ENCODE assay signal across 16 cellular contexts in the genomic region with DNA sequence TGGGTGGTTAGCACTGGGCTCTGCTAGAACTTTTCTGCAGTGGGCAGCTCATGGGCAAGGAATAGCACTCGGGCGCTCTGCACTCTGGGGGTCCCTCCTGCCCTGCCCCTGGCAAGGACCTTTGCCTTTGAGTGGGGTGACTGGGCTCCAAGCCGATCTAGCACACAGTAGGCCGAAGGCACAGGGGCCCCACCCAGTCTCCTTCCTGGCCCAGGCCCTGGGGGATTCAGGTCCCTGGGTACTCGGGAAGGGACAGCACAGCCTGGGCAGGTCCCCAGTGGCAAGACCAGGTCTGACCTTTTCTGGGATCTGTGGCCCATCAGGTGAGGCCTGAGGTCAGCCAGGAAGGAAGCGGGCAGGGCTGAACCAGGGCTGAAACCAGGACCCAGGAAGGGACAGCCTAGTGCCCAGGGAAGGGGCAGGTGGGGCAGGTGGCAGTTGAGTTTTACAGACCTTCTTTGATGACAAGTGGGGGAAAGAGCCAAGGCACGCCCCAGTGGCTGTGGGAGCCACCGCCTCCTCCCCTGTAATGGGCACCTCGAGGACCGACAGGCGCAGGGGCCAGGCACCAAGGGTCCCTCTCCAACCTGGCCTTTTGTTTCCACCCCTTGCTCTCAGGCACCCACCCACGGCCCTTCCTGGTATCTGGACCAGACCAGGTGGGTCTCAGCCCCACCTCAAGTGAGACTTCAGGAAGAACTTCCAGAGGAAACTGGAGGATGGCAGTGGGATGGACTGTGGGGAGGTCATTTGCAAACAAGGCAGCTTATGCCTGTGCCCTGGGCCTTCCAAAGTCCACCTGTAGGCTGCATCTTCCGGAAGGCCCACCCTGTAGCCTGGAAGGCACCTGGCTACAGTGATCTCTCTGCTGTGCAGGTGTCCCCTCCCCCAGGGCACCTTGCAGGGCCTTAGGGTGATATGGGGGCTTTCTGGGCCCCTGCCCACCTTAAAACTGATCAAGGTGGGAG. TPM values are rescaled to one million over a fixed set of nuclear protein-coding genes. Genes with fewer than 3 reads are reported as not detected.
DNase-seq lines count a peak whose midpoint lies in the region; ATAC-seq and TF ChIP-seq lines count a peak whose summit lies in the region.
"Had no signal": no experiment of that assay in that cellular context is flagged by ENCODE, and none has a peak within 500 bp of the region (broad histone marks: within the 10 kb centered on the region; RNA-seq: fewer than 3 reads in every experiment).

No MANE protein-coding gene starts in this region.

- H3K4me2 ChIP-seq in neural progenitor cell: peak overlapping the region; percentile 96
- no peak overlapping the region for H3K4me2 ChIP-seq in smooth muscle cell

- H3K36me3 Mint-ChIP-seq in CD4-positive, alpha-beta memory T cell: no peaks in the 10 kb centered on the region
- H3K36me3 Mint-ChIP-seq in IgD-negative memory B cell (no peaks in the 10 kb centered on the region), neural progenitor cell (no peaks in the 10 kb centered on the region)

- H3F3A ChIP-seq in neural progenitor cell (ENCODE audit: low read depth): peaks cover 57% of the 10 kb centered on the region
- H3F3A ChIP-seq in smooth muscle cell (ENCODE audit: low read depth): no peaks in the 10 kb centered on the region

- H2AFZ ChIP-seq in neural progenitor cell (replicated peaks) (no peak overlapping the region), smooth muscle cell (ENCODE audit: low read depth) (no peak overlapping the region)

- 83% methylated on average over 13 of the region's 13 CpGs for WGBS in smooth muscle cell (ENCODE audit: low lambda C conversion rate)

- POLR2A ChIA-PET in CD4-positive, alpha-beta memory T cell (lab: Charles Lee; ENCODE audit: partially characterized antibody): no interaction called here

- H3K4me3 ChIP-seq in CD4-positive, alpha-beta memory T cell (ENCODE audit: low read length in 2 of 2): no peak overlapping the region
- peak overlapping the region in 30 of 59 donors; percentile 44 to 70 (median 60) for H3K4me3 ChIP-seq in dorsolateral prefrontal cortex
- H3K4me3 ChIP-seq in neural progenitor cell: no peak overlapping the region
- no peak overlapping the region for H3K4me3 ChIP-seq in smooth muscle cell
- no peak overlapping the region for H3K4me3 ChIP-seq in upper lobe of right lung
- H3K4me3 ChIP-seq: lung had no signal

- intact Hi-C loops in CD4-positive, alpha-beta memory T cell (cut with micrococcal nuclease): no loop called here
- intact Hi-C loops in dorsolateral prefrontal cortex (cut with DNase I) (no loop called here), upper lobe of right lung (cut with DNase I) (no loop called here)

- H3K9ac ChIP-seq in neural progenitor cell (no peak overlapping the region), smooth muscle cell (ENCODE audit: low read depth) (no peak overlapping the region)

- H3K9me3 Mint-ChIP-seq in CD4-positive, alpha-beta memory T cell: no peaks in the 10 kb centered on the region
- no peaks in the 10 kb centered on the region for H3K9me3 Mint-ChIP-seq in IgD-negative memory B cell
- no peaks in the 10 kb centered on the region for H3K9me3 Mint-ChIP-seq in neural progenitor cell
- H3K9me3 Mint-ChIP-seq: activated T-helper 2 cell treated with anti-CD3 and anti-CD28 coated beads, Interferon-gamma antibody, Interleukin-2, Interleukin-4, amounts not matched to agents 10 μg/mL and 5 μg/mL and 100 μg/mL, durations not matched to agents 14 hours and 24 hours and 36 hours had no signal

- H3K27ac Mint-ChIP-seq in CD4-positive, alpha-beta memory T cell: no peak overlapping the region
- H3K27ac Mint-ChIP-seq in IgD-negative memory B cell (peak overlapping the region in 1 of 3 donors; percentile 19), neural progenitor cell (no peak overlapping the region)
- H3K27ac Mint-ChIP-seq: activated T-helper 2 cell treated with anti-CD3 and anti-CD28 coated beads, Interferon-gamma antibody, Interleukin-2, Interleukin-4, amounts not matched to agents 10 μg/mL and 5 μg/mL and 100 μg/mL, durations not matched to agents 14 hours and 24 hours and 36 hours had no signal

- H3K27ac ChIP-seq in CD4-positive, alpha-beta memory T cell (ENCODE audit: low read depth, low read length): no peak overlapping the region
- H3K27ac ChIP-seq in dorsolateral prefrontal cortex (peak overlapping the region in 31 of 59 donors; percentile 3 to 87 (median 66)), neural progenitor cell (no peak overlapping the region), smooth muscle cell (ENCODE audit: low read depth) (no peak overlapping the region), upper lobe of right lung (no peak overlapping the region)
- H3K27ac ChIP-seq: brain microvascular endothelial cell, epithelial cell of prostate had no signal

- H3K79me2 ChIP-seq in neural progenitor cell (ENCODE audit: low read depth): no peaks in the 10 kb centered on the region
- H3K79me2 ChIP-seq in smooth muscle cell (ENCODE audit: low read depth): no peaks in the 10 kb centered on the region

- no peaks in the 10 kb centered on the region for H3K27me3 ChIP-seq in CD4-positive, alpha-beta memory T cell (ENCODE audit: insufficient read depth, low read length)
- H3K27me3 ChIP-seq in dorsolateral prefrontal cortex: peaks cover 0 to 19% (median 0%) of the 10 kb centered on the region in 45 donors
- peaks cover 35% of the 10 kb centered on the region for H3K27me3 ChIP-seq in neural progenitor cell
- H3K27me3 ChIP-seq in smooth muscle cell (ENCODE audit: low read depth): peaks cover 28% of the 10 kb centered on the region
- H3K27me3 ChIP-seq in upper lobe of right lung: peaks cover 14% of the 10 kb centered on the region

- H4K20me1 ChIP-seq in neural progenitor cell (ENCODE audit: low read depth): peaks cover under 1% of the 10 kb centered on the region
- H4K20me1 ChIP-seq in smooth muscle cell (ENCODE audit: low read depth): no peaks in the 10 kb centered on the region

- H3K4me1 ChIP-seq in CD4-positive, alpha-beta memory T cell (ENCODE audit: insufficient read depth, low read length): peaks cover 10% of the 10 kb centered on the region
- H3K4me1 ChIP-seq in neural progenitor cell: peaks cover 40% of the 10 kb centered on the region
- H3K4me1 ChIP-seq in smooth muscle cell (ENCODE audit: low read depth): peaks cover 14% of the 10 kb centered on the region
- no peaks in the 10 kb centered on the region for H3K4me1 ChIP-seq in upper lobe of right lung

- CTCF ChIA-PET in CD4-positive, alpha-beta memory T cell (lab: Charles Lee; ENCODE audit: partially characterized antibody): interaction anchor here (1.6 kb wide), 1 partner anchor 9 kb away, joined by 3 read pairs; no protein-coding TSS in a partner anchor

- no peak for DNase-seq in CD4-positive, alpha-beta memory T cell
- DNase-seq in dorsolateral prefrontal cortex (no peak), neural progenitor cell (ENCODE audit: low spot score) (no peak), smooth muscle cell (lab: John Stamatoyannopoulos, UW; ENCODE audit: unreplicated experiment) (no peak), upper lobe of right lung (no peak), hepatic stellate cell (ENCODE audit: low spot score) (no peak), iPS-NIHi11 (ENCODE audit: low spot score) (no peak)
- DNase-seq: brain microvascular endothelial cell; NCI-H526 treated with DMSO at 0.1 percent for 48 hours; RPMI8226; stimulated activated CD4-positive, alpha-beta T cell treated with anti-CD3 and anti-CD28 coated beads, Interleukin-4, amount 100 ng/mL, for 24 hours had no signal

- H3K27me3 Mint-ChIP-seq in CD4-positive, alpha-beta memory T cell: peaks cover 3 to 5% of the 10 kb centered on the region in 2 donors
- H3K27me3 Mint-ChIP-seq in IgD-negative memory B cell (peaks cover 1% of the 10 kb centered on the region), neural progenitor cell (ENCODE audit: insufficient read depth, low read depth) (peaks cover 23% of the 10 kb centered on the region)

- no peaks in the 10 kb centered on the region for H3K9me3 ChIP-seq in CD4-positive, alpha-beta memory T cell (ENCODE audit: control insufficient read depth in 1 of 2, low read length in 2 of 2)
- H3K9me3 ChIP-seq in neural progenitor cell (ENCODE audit: low read depth): no peaks in the 10 kb centered on the region
- no peaks in the 10 kb centered on the region for H3K9me3 ChIP-seq in smooth muscle cell (replicated peaks; ENCODE audit: low read depth)
- H3K9me3 ChIP-seq in upper lobe of right lung: no peaks in the 10 kb centered on the region

- peak overlapping the region in 7 of 8 donors; percentile 3 to 61 (median 50) for H3K4me3 Mint-ChIP-seq in CD4-positive, alpha-beta memory T cell
- H3K4me3 Mint-ChIP-seq in IgD-negative memory B cell (peak overlapping the region; percentile 32 to 84 (median 68)), neural progenitor cell (peak overlapping the region; percentile 60)

- H3K36me3 ChIP-seq in CD4-positive, alpha-beta memory T cell (ENCODE audit: insufficient read depth, low read length): no peaks in the 10 kb centered on the region
- H3K36me3 ChIP-seq in neural progenitor cell (no peaks in the 10 kb centered on the region), smooth muscle cell (ENCODE audit: low read depth) (no peaks in the 10 kb centered on the region), upper lobe of right lung (no peaks in the 10 kb centered on the region)
- H3K36me3 ChIP-seq: brain microvascular endothelial cell had no signal

- peaks cover 7 to 19% (median 13%) of the 10 kb centered on the region in 4 donors for H3K4me1 Mint-ChIP-seq in CD4-positive, alpha-beta memory T cell
- H3K4me1 Mint-ChIP-seq in IgD-negative memory B cell (peaks cover 10 to 24% (median 20%) of the 10 kb centered on the region in 3 donors), neural progenitor cell (peaks cover 30% of the 10 kb centered on the region)

- no peak for TF ChIP-seq CTCF in dorsolateral prefrontal cortex (IDR thresholded peaks at IDR 0.05 in 54 of 56, conservative IDR thresholded peaks at IDR 0.05 in 2 of 56; ENCODE audit: low read depth in 1 of 56, partially characterized antibody in 56 of 56)
- no peak for TF ChIP-seq CTCF in neural progenitor cell (IDR thresholded peaks at IDR 0.05)
- no peak for TF ChIP-seq CTCF in smooth muscle cell (IDR thresholded peaks at IDR 0.05; ENCODE audit: borderline replicate concordance, insufficient read depth, poor library complexity, severe bottlenecking)
- no peak for TF ChIP-seq CTCF in upper lobe of right lung (IDR thresholded peaks at IDR 0.05)

- ATAC-seq in upper lobe of right lung: no peak

RNA-seq across cellular contexts. Expression of gene AIFM3, which starts 0.9 kb away (rescaled TPM):
- total RNA-seq in CD4-positive, alpha-beta memory T cell: 1 to 10 TPM in 1 of 2 experiments, under 1 TPM in 1; 0.55 to 1.0 TPM
- not detected for polyA plus RNA-seq in CD4-positive, alpha-beta memory T cell
- 2.3 TPM for polyA plus RNA-seq in IgD-negative memory B cell
- total RNA-seq in dorsolateral prefrontal cortex: 100 to 1,000 TPM in 39 of 120 experiments, 10 to 100 TPM in 81; 45.5 to 214 (median 90.2) TPM
- total RNA-seq in neural progenitor cell (ENCODE audit: low replicate concordance): 4.3 and 12.0 TPM in 2 replicates
- 0.85 and 0.94 TPM in 2 replicates for total RNA-seq in smooth muscle cell
- polyA plus RNA-seq in smooth muscle cell: 0.13 TPM in 1 of 2 replicates, not detected in the other
- 5.7 TPM for total RNA-seq in upper lobe of right lung

RNA-seq across cellular contexts. Expression of gene LZTR1, which starts 15.9 kb away (rescaled TPM):
- 100 to 1,000 TPM; 112 to 114 TPM for total RNA-seq in CD4-positive, alpha-beta memory T cell
- polyA plus RNA-seq in CD4-positive, alpha-beta memory T cell: 10 to 100 TPM in 1 of 2 donors, 1 to 10 TPM in 1; 5.5 to 18.1 TPM
- polyA plus RNA-seq in IgD-negative memory B cell: 11.9 TPM
- 100 to 1,000 TPM in 5 of 120 experiments, 10 to 100 TPM in 115; 48.3 to 115 (median 73.6) TPM for total RNA-seq in dorsolateral prefrontal cortex
- total RNA-seq in neural progenitor cell (ENCODE audit: low replicate concordance): 21.9 and 39.4 TPM in 2 replicates
- 28.1 and 34.2 TPM in 2 replicates for total RNA-seq in smooth muscle cell
- 43.9 and 49.7 TPM in 2 replicates for polyA plus RNA-seq in smooth muscle cell
- total RNA-seq in upper lobe of right lung: 56.7 TPM

RNA-seq across cellular contexts. Expression of gene THAP7, which starts 35.7 kb away (rescaled TPM):
- 10 to 100 TPM; 60.4 to 65.0 TPM for total RNA-seq in CD4-positive, alpha-beta memory T cell
- polyA plus RNA-seq in CD4-positive, alpha-beta memory T cell: 10 to 100 TPM; 45.9 to 46.9 TPM
- polyA plus RNA-seq in IgD-negative memory B cell: 55.9 TPM
- total RNA-seq in dorsolateral prefrontal cortex: 10 to 100 TPM; 17.9 to 37.3 (median 26.6) TPM
- total RNA-seq in neural progenitor cell (ENCODE audit: low replicate concordance): 14.7 and 29.2 TPM in 2 replicates
- 16.6 and 28.0 TPM in 2 replicates for total RNA-seq in smooth muscle cell
- polyA plus RNA-seq in smooth muscle cell: 26.8 and 38.6 TPM in 2 replicates
- 22.0 TPM for total RNA-seq in upper lobe of right lung

RNA-seq across cellular contexts. Expression of gene P2RX6, which starts 48.8 kb away (rescaled TPM):
- total RNA-seq in CD4-positive, alpha-beta memory T cell: 1 to 10 TPM; 1.1 to 1.2 TPM
- polyA plus RNA-seq in CD4-positive, alpha-beta memory T cell: under 1 TPM in 1 of 2 donors, not detected in 1; 0.19 TPM
- polyA plus RNA-seq in IgD-negative memory B cell (not detected), smooth muscle cell (0.89 and 1.2 TPM in 2 replicates)
- total RNA-seq in dorsolateral prefrontal cortex (10 to 100 TPM in 113 of 120 experiments, 1 to 10 TPM in 7; 8.0 to 33.6 (median 14.2) TPM), neural progenitor cell (ENCODE audit: low replicate concordance) (0.36 and 0.53 TPM in 2 replicates), smooth muscle cell (0.13 and 0.45 TPM in 2 replicates), upper lobe of right lung (2.2 TPM)
- total RNA-seq: dermis microvascular lymphatic vessel endothelial cell had no signal

RNA-seq across cellular contexts. Expression of gene CRKL, which starts 49.0 kb away (rescaled TPM):
- total RNA-seq in CD4-positive, alpha-beta memory T cell: 10 to 100 TPM; 85.1 to 86.5 TPM
- 10 to 100 TPM; 39.9 to 51.3 TPM for polyA plus RNA-seq in CD4-positive, alpha-beta memory T cell
- polyA plus RNA-seq in IgD-negative memory B cell: 47.2 TPM
- total RNA-seq in dorsolateral prefrontal cortex: 100 to 1,000 TPM in 31 of 120 experiments, 10 to 100 TPM in 89; 75.1 to 125 (median 94.5) TPM
- total RNA-seq in neural progenitor cell (ENCODE audit: low replicate concordance): 91.0 and 109 TPM in 2 replicates
- 40.9 TPM in 2 replicates for total RNA-seq in smooth muscle cell
- polyA plus RNA-seq in smooth muscle cell: 25.1 and 26.6 TPM in 2 replicates
- 60.8 TPM for total RNA-seq in upper lobe of right lung

Comparison
In these comparisons a context has a peak if more than half of its experiments do, and no peak if none do; other contexts are left out.
1. H3K27ac ChIP-seq: peak in dorsolateral prefrontal cortex (31 of 59); none in CD4-positive, alpha-beta memory T cell (single experiment), neural progenitor cell (single experiment), smooth muscle cell (single experiment) and upper lobe of right lung (single experiment).
2. H3K4me3 ChIP-seq: peak in dorsolateral prefrontal cortex (30 of 59); none in CD4-positive, alpha-beta memory T cell (0 of 2), neural progenitor cell (single experiment), smooth muscle cell (single experiment) and upper lobe of right lung (single experiment).
3. Peak in every context shown above with its lines, with median percentiles within 50 percentile points of each other: H3K4me3 Mint-ChIP-seq.